Comparison of ENCODE assay signal across 17 cellular contexts in the genomic region with DNA sequence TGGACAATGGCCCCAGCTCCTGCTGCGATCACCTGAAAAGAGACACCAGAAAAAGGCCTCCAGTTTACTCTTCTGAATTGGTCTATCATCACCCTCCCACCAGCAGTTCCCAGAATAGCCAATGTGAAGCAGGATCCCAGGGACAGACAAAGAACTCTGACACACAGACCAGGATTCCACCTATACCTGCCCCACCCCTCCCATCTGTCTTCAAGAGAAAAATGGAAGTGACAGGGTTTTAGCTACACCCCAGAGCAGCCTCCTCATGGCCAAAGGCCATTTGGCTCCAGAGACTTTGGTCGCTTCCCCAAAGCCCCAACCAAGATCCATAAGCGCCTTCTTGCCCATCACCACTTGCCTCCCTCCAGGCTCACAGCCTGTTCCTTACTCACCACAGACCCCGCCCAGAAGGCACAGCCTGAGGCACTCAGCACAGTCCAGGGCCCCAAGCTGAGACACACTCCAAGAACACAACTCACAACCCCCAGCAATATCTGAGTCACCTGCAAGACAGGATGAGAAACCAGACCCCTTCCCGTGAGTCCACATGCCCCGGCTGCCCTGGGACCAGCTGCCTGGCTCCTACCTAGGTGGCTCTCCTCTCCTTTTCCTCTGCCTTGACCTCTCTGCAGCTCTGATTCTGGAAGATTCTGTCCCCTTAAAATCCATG. TPM values are rescaled to one million over a fixed set of nuclear protein-coding genes. Genes with fewer than 3 reads are reported as not detected.
"Had no signal": no experiment of that assay in that cellular context is flagged by ENCODE, and none has a peak within 500 bp of the region (broad histone marks: within the 10 kb centered on the region; RNA-seq: fewer than 3 reads in every experiment).

No MANE protein-coding gene starts in this region.

- H3K9me3 Mint-ChIP-seq: activated T-helper 1 cell treated with anti-CD3 and anti-CD28 coated beads, Interleukin-12 subunit alpha, Interleukin-12 subunit beta, Interleukin-2, Interleukin-4 antibody, amounts not matched to agents 30 ng/mL and 10 ng/mL and 1 ng/mL, durations not matched to agents 14 hours and 24 hours and 36 hours; T-helper 2 cell treated with Interferon-gamma antibody and Interleukin-4, amounts not matched to agents 5 μg/mL and 100 μg/mL, for 36 hours; WTC11 had no signal

- ATAC-seq: activated CD4-positive, alpha-beta T cell treated with anti-CD3 and anti-CD28 coated beads for 36 hours; left ventricle myocardium superior; naive thymus-derived CD8-positive, alpha-beta T cell; stimulated activated naive B cell treated with anti-CD40 and anti-IgM and Interleukin-4, amounts not matched to agents 10 μg/mL and 1 μg/mL and 100 μg/mL, for 72 hours; WTC11 had no signal

- DNase-seq: activated CD4-positive, alpha-beta memory T cell treated with anti-CD3 and anti-CD28 coated beads for 36 hours; activated CD4-positive, alpha-beta T cell treated with anti-CD3 and anti-CD28 coated beads for 36 hours; activated gamma-delta T cell treated with Interleukin-2 at 50 U/mL for 16 hours; activated T-cell treated with anti-CD3 and anti-CD28 coated beads for 4 hours; dorsolateral prefrontal cortex; left ventricle myocardium superior; mesendoderm; naive thymus-derived CD8-positive, alpha-beta T cell; sigmoid colon; stimulated activated CD4-positive, alpha-beta T cell treated with anti-CD3 and anti-CD28 coated beads, Interleukin-4, amount 100 ng/mL, for 24 hours; stimulated activated naive B cell treated with anti-CD40 and anti-IgM and Interleukin-4, amounts not matched to agents 10 μg/mL and 1 μg/mL and 100 μg/mL, for 72 hours had no signal

- H3K4me3 Mint-ChIP-seq: activated CD4-positive, alpha-beta memory T cell treated with anti-CD3 and anti-CD28 coated beads for 36 hours; activated CD4-positive, alpha-beta T cell treated with anti-CD3 and anti-CD28 coated beads for 36 hours; activated naive CD8-positive, alpha-beta T cell; activated T-helper 1 cell treated with anti-CD3 and anti-CD28 coated beads, Interleukin-12 subunit alpha, Interleukin-12 subunit beta, Interleukin-2, Interleukin-4 antibody, amounts not matched to agents 30 ng/mL and 10 ng/mL and 1 ng/mL, durations not matched to agents 14 hours and 24 hours and 36 hours; naive thymus-derived CD8-positive, alpha-beta T cell; stimulated activated naive B cell treated with anti-CD40 and anti-IgM and Interleukin-4, amounts not matched to agents 10 μg/mL and 1 μg/mL and 100 μg/mL, for 72 hours; T-helper 2 cell treated with Interferon-gamma antibody and Interleukin-4, amounts not matched to agents 5 μg/mL and 100 μg/mL, for 36 hours; WTC11 had no signal

- H3K27ac ChIP-seq: dorsolateral prefrontal cortex, sigmoid colon had no signal

- H3K36me3 ChIP-seq: sigmoid colon had no signal

- H3K27ac Mint-ChIP-seq: activated CD4-positive, alpha-beta memory T cell treated with anti-CD3 and anti-CD28 coated beads for 36 hours; activated CD4-positive, alpha-beta T cell treated with anti-CD3 and anti-CD28 coated beads for 36 hours; activated naive CD8-positive, alpha-beta T cell; activated T-helper 1 cell treated with anti-CD3 and anti-CD28 coated beads, Interleukin-12 subunit alpha, Interleukin-12 subunit beta, Interleukin-2, Interleukin-4 antibody, amounts not matched to agents 30 ng/mL and 10 ng/mL and 1 ng/mL, durations not matched to agents 14 hours and 24 hours and 36 hours; naive thymus-derived CD8-positive, alpha-beta T cell; stimulated activated naive B cell treated with anti-CD40 and anti-IgM and Interleukin-4, amounts not matched to agents 10 μg/mL and 1 μg/mL and 100 μg/mL, for 72 hours; T-helper 2 cell treated with Interferon-gamma antibody and Interleukin-4, amounts not matched to agents 5 μg/mL and 100 μg/mL, for 36 hours; WTC11 had no signal

- H3K4me1 Mint-ChIP-seq: activated CD4-positive, alpha-beta T cell treated with anti-CD3 and anti-CD28 coated beads for 36 hours; naive thymus-derived CD8-positive, alpha-beta T cell; stimulated activated naive B cell treated with anti-CD40 and anti-IgM and Interleukin-4, amounts not matched to agents 10 μg/mL and 1 μg/mL and 100 μg/mL, for 72 hours had no signal

- H3K4me3 ChIP-seq: dorsolateral prefrontal cortex, sigmoid colon had no signal

- H3K9me3 ChIP-seq: sigmoid colon had no signal

- H3K36me3 Mint-ChIP-seq: activated CD4-positive, alpha-beta memory T cell treated with anti-CD3 and anti-CD28 coated beads for 36 hours; WTC11 had no signal

RNA-seq across cellular contexts. Expression of a gene that starts 6.5 kb away (rescaled TPM):
- total RNA-seq: activated CD4-positive, alpha-beta memory T cell treated with anti-CD3 and anti-CD28 coated beads for 36 hours; activated CD4-positive, alpha-beta T cell treated with anti-CD3 and anti-CD28 coated beads for 36 hours; activated T-helper 1 cell treated with anti-CD3 and anti-CD28 coated beads, Interleukin-12 subunit alpha, Interleukin-12 subunit beta, Interleukin-2, Interleukin-4 antibody, amounts not matched to agents 30 ng/mL and 10 ng/mL and 1 ng/mL, durations not matched to agents 14 hours and 24 hours and 36 hours; naive thymus-derived CD8-positive, alpha-beta T cell had no signal

RNA-seq across cellular contexts. Expression of a gene that starts 6.9 kb away (rescaled TPM):
- total RNA-seq: activated CD4-positive, alpha-beta memory T cell treated with anti-CD3 and anti-CD28 coated beads for 36 hours; activated CD4-positive, alpha-beta T cell treated with anti-CD3 and anti-CD28 coated beads for 36 hours; activated T-helper 1 cell treated with anti-CD3 and anti-CD28 coated beads, Interleukin-12 subunit alpha, Interleukin-12 subunit beta, Interleukin-2, Interleukin-4 antibody, amounts not matched to agents 30 ng/mL and 10 ng/mL and 1 ng/mL, durations not matched to agents 14 hours and 24 hours and 36 hours had no signal

RNA-seq across cellular contexts. Expression of a gene that starts 56.5 kb away (rescaled TPM):
- total RNA-seq: fibroblast of lung had no signal
- polyA plus RNA-seq: fibroblast of lung had no signal

RNA-seq across cellular contexts. Expression of a gene that starts 58.6 kb away (rescaled TPM):
- total RNA-seq: activated CD4-positive, alpha-beta memory T cell treated with anti-CD3 and anti-CD28 coated beads for 36 hours; activated CD4-positive, alpha-beta T cell treated with anti-CD3 and anti-CD28 coated beads for 36 hours; activated T-helper 1 cell treated with anti-CD3 and anti-CD28 coated beads, Interleukin-12 subunit alpha, Interleukin-12 subunit beta, Interleukin-2, Interleukin-4 antibody, amounts not matched to agents 30 ng/mL and 10 ng/mL and 1 ng/mL, durations not matched to agents 14 hours and 24 hours and 36 hours; fibroblast of lung; frontal cortex; naive thymus-derived CD8-positive, alpha-beta T cell had no signal
- polyA plus RNA-seq: fibroblast of lung; naive thymus-derived CD8-positive, alpha-beta T cell had no signal
